Comparison of ENCODE assay signal across 36 cellular contexts in genomic region chr1:93283496-93283895, GRCh38.
DNase-seq lines count a peak whose midpoint lies in the region; ATAC-seq, FAIRE-seq and TF ChIP-seq lines count a peak whose summit lies in the region.
"Had no signal": no experiment of that assay in that cellular context is flagged by ENCODE, and none has a peak within 500 bp of the region (broad histone marks: within the 10 kb centered on the region; RNA-seq: fewer than 3 reads in every experiment).

No MANE protein-coding gene starts in this region.

- no peak for TF ChIP-seq CTCF in HepG2 (CRISPR knock-in tag; IDR thresholded peaks at IDR 0.05)
- no peak for TF ChIP-seq CTCF in right lobe of liver (IDR thresholded peaks at IDR 0.05)
- no peak for TF ChIP-seq CTCF in HEK293 (tag by site-specific recombination; IDR thresholded peaks at IDR 0.05)
- TF ChIP-seq CTCF in WTC11 (IDR thresholded peaks at IDR 0.05): no peak
- no peak for TF ChIP-seq CTCF in K562 (IDR thresholded peaks at IDR 0.05 in 2 of 3, conservative IDR thresholded peaks at IDR 0.05 in 1 of 3; ENCODE audit: insufficient read depth in 2 of 3, low read depth in 1 of 3, low read length in 3 of 3)

- in situ Hi-C loops in HepG2 (cut with HindIII; ENCODE audit: extremely low pct_ligation_motif_present, low pct_unique_long_range_greater_than_20kb) (no loop called here), K562 (cut with MboI) (no loop called here)

- no peak for FAIRE-seq in HepG2 (lab: Jason Lieb, UNC)
- no peak for FAIRE-seq in K562 (lab: Jason Lieb, UNC)
- FAIRE-seq: A549, D721Med had no signal

- H3K9me1 ChIP-seq in K562 (ENCODE audit: control insufficient read depth, insufficient read depth, low read length): no peaks in the 10 kb centered on the region

- H4K20me1 ChIP-seq in HepG2 (ENCODE audit: insufficient read depth, low read length): no peaks in the 10 kb centered on the region
- no peaks in the 10 kb centered on the region for H4K20me1 ChIP-seq in K562 (replicated peaks; ENCODE audit: control insufficient read depth, insufficient read depth, low read length)
- H4K20me1 ChIP-seq: BLaER1; BLaER1 treated with 17β-estradiol and CSF1 and Interleukin-3, amounts not matched to agents 10 nM and 100 nM had no signal

- BruUV-seq in HepG2 (replicated peaks; lab: Mats Ljungman, UMichigan): no TSS peak
- no TSS peak for BruUV-seq in K562 (replicated peaks; lab: Mats Ljungman, UMichigan)

- no peak overlapping the region for H3K27ac Mint-ChIP-seq in WTC11
- H3K27ac Mint-ChIP-seq: B cell; CD14-positive monocyte; CD4-positive, alpha-beta memory T cell; CD4-positive, alpha-beta T cell; CD4-positive, CD25-positive, alpha-beta regulatory T cell; CD8-positive, alpha-beta memory T cell; CD8-positive, alpha-beta T cell had no signal

- no peak for TF ChIP-seq EP300 in HepG2 (IDR thresholded peaks at IDR 0.05; ENCODE audit: low read depth in 2 of 2, low read length in 2 of 2)
- TF ChIP-seq EP300 in HepG2 (CRISPR knock-in tag; IDR thresholded peaks at IDR 0.05; ENCODE audit: borderline replicate concordance): no peak
- TF ChIP-seq EP300 in K562 (IDR thresholded peaks at IDR 0.05; ENCODE audit: low read length): no peak

- peaks cover 11% of the 10 kb centered on the region for H3K9me3 ChIP-seq in HepG2 (ENCODE audit: low read length)
- no peaks in the 10 kb centered on the region for H3K9me3 ChIP-seq in right lobe of liver
- no peaks in the 10 kb centered on the region for H3K9me3 ChIP-seq in HEK293 (ENCODE audit: control insufficient read depth, insufficient read depth, low read depth, low read length)
- no peaks in the 10 kb centered on the region for H3K9me3 ChIP-seq in K562 (replicated peaks; ENCODE audit: control insufficient read depth, insufficient read depth, low read depth, low read length)
- H3K9me3 ChIP-seq: BE2C had no signal

- POLR2A ChIA-PET in HepG2 (lab: Yijun Ruan, JAX) (interaction anchor here (1.3 kb wide), 1 partner anchor 55 kb away, joined by 4 read pairs; no protein-coding TSS in a partner anchor), HEK293 (lab: Yijun Ruan, JAX) (no interaction called here), WTC11 (lab: Charles Lee) (no interaction called here), K562 (lab: Yijun Ruan, JAX) (interaction anchor here (0.7 to 1.2 kb wide), 2 partner anchors 9 to 427 kb away, joined by 3 read pairs; no protein-coding TSS in a partner anchor)

- no peak for TF ChIP-seq POLR2A in HepG2 (IDR thresholded peaks at IDR 0.05; ENCODE audit: insufficient read depth in 1 of 2, low read depth in 2 of 2, low read length in 2 of 2)
- TF ChIP-seq POLR2A in right lobe of liver (IDR thresholded peaks at IDR 0.05): no peak
- no peak for TF ChIP-seq POLR2A in K562 (conservative IDR thresholded peaks at IDR 0.05)

- intact Hi-C loops in HepG2 (cut with micrococcal nuclease; ENCODE audit: unreplicated experiment) (no loop called here), right lobe of liver (cut with DNase I) (no loop called here), K562 (cut with micrococcal nuclease) (no loop called here)

- H3K27me3 ChIP-seq in HepG2 (ENCODE audit: control insufficient read depth in 1 of 2, insufficient read depth in 2 of 2, low read length in 2 of 2) (no peaks in the 10 kb centered on the region), right lobe of liver (no peaks in the 10 kb centered on the region), K562 (ENCODE audit: control insufficient read depth in 2 of 2, insufficient read depth in 2 of 2, low read length in 2 of 2) (no peaks in the 10 kb centered on the region)
- H3K27me3 ChIP-seq: BE2C; BLaER1; BLaER1 treated with 17β-estradiol and CSF1 and Interleukin-3, amounts not matched to agents 10 nM and 100 nM had no signal

- H3K36me3 Mint-ChIP-seq in WTC11: peaks cover 46% of the 10 kb centered on the region

- H3K4me3 Mint-ChIP-seq in WTC11: no peak overlapping the region
- H3K4me3 Mint-ChIP-seq: B cell; CD14-positive monocyte; CD4-positive, alpha-beta memory T cell; CD4-positive, alpha-beta T cell; CD4-positive, CD25-positive, alpha-beta regulatory T cell; CD8-positive, alpha-beta memory T cell; CD8-positive, alpha-beta T cell had no signal

- H3K36me3 ChIP-seq in HepG2 (replicated peaks in 1 of 2; ENCODE audit: control insufficient read depth in 1 of 2, insufficient read depth in 2 of 2, low read length in 2 of 2) (no peaks in the 10 kb centered on the region), right lobe of liver (no peaks in the 10 kb centered on the region), HEK293 (ENCODE audit: control insufficient read depth in 2 of 2, insufficient read depth in 1 of 2, low read length in 2 of 2) (peaks cover 0 to 5% of the 10 kb centered on the region in 2 experiments; a peak in 2 of 3 replicates), K562 (ENCODE audit: control insufficient read depth, insufficient read depth, low read length) (no peaks in the 10 kb centered on the region)
- H3K36me3 ChIP-seq: BE2C had no signal

- peaks cover 39% of the 10 kb centered on the region for H3K9me3 Mint-ChIP-seq in WTC11

- DNase-seq in HepG2 (ENCODE audit: low spot score) (no peak), right lobe of liver (no peak), WTC11 (ENCODE audit: low spot score) (no peak), K562 (ENCODE audit: extremely low read depth in 1 of 4, low spot score in 3 of 4) (no peak), ecto neural progenitor cell (ENCODE audit: low spot score) (no peak), T1000 (lab: John Stamatoyannopoulos, UW) (no peak)
- DNase-seq: 8988T; ACHN; AML-193; BE2C; C1 segment of cervical spinal cord; Caco-2; Calu3; CD4-positive, alpha-beta memory T cell; CD4-positive, alpha-beta T cell; CD4-positive, CD25-positive, alpha-beta regulatory T cell; CD8-positive, alpha-beta memory T cell; CD8-positive, alpha-beta T cell; COR-L47; DMS 273 treated with DMSO at 0.1 percent for 48 hours; DMS153; DMS53; DMS79; DMS79 treated with DMSO at 0.1 percent for 48 hours; DND-41; EL had no signal

- H3K27me3 Mint-ChIP-seq in WTC11 (ENCODE audit: low read depth): no peaks in the 10 kb centered on the region
- H3K27me3 Mint-ChIP-seq: B cell; CD4-positive, alpha-beta memory T cell; CD4-positive, alpha-beta T cell; CD4-positive, CD25-positive, alpha-beta regulatory T cell; CD8-positive, alpha-beta memory T cell had no signal

- TF ChIP-seq RAD21 in HepG2 (CRISPR knock-in tag; IDR thresholded peaks at IDR 0.05) (no peak), K562 (CRISPR knock-in tag; conservative IDR thresholded peaks at IDR 0.05 in 1 of 2, IDR thresholded peaks at IDR 0.05 in 1 of 2) (no peak)

- H3K4me1 ChIP-seq in HepG2 (ENCODE audit: insufficient read depth, low read length) (peaks cover 22% of the 10 kb centered on the region), right lobe of liver (peaks cover 0 to 11% (median 3%) of the 10 kb centered on the region in 4 donors), HEK293 (ENCODE audit: control insufficient read depth, insufficient read depth, low read length) (no peaks in the 10 kb centered on the region), K562 (replicated peaks in 1 of 2; ENCODE audit: control insufficient read depth in 2 of 2, insufficient read depth in 2 of 2, low read length in 2 of 2) (no peaks in the 10 kb centered on the region)
- H3K4me1 ChIP-seq: A549; BE2C; BLaER1; BLaER1 treated with 17β-estradiol and CSF1 and Interleukin-3, amounts not matched to agents 10 nM and 100 nM; Caco-2 had no signal

- H2AFZ ChIP-seq in HepG2 (ENCODE audit: low read length) (no peak overlapping the region), K562 (ENCODE audit: low read depth, low read length) (no peak overlapping the region)

- H3K9ac ChIP-seq in HepG2 (ENCODE audit: insufficient read depth, low read depth, low read length) (no peak overlapping the region), K562 (ENCODE audit: insufficient read depth in 1 of 2, low read depth in 2 of 2, low read length in 2 of 2) (no peak overlapping the region)
- H3K9ac ChIP-seq: BLaER1; BLaER1 treated with 17β-estradiol and CSF1 and Interleukin-3, amounts not matched to agents 10 nM and 100 nM had no signal

- H3K27ac ChIP-seq in HepG2 (ENCODE audit: extremely low read length, insufficient read depth, low read length) (no peak overlapping the region), right lobe of liver (no peak overlapping the region), HEK293 (ENCODE audit: extremely low read depth, low read depth, low read length) (no peak overlapping the region), K562 (ENCODE audit: extremely low read depth, low read depth, low read length) (no peak overlapping the region)
- H3K27ac ChIP-seq: 22Rv1; A549; BLaER1; BLaER1 treated with 17β-estradiol and CSF1 and Interleukin-3, amounts not matched to agents 10 nM and 100 nM; C4-2B had no signal

- no peak overlapping the region for H3K4me2 ChIP-seq in HepG2 (ENCODE audit: low read depth, low read length)
- H3K4me2 ChIP-seq in K562 (ENCODE audit: insufficient read depth, low read length): no peak overlapping the region
- H3K4me2 ChIP-seq: A549; BLaER1; BLaER1 treated with 17β-estradiol and CSF1 and Interleukin-3, amounts not matched to agents 10 nM and 100 nM had no signal

- no peaks in the 10 kb centered on the region for H3K4me1 Mint-ChIP-seq in WTC11
- H3K4me1 Mint-ChIP-seq: B cell; CD14-positive monocyte; CD4-positive, alpha-beta memory T cell; CD4-positive, CD25-positive, alpha-beta regulatory T cell; CD8-positive, alpha-beta memory T cell had no signal

- CTCF ChIA-PET in HepG2 (lab: Yijun Ruan, JAX; ENCODE audit: low intra/inter-chr PET ratio, low total read pairs): no interaction called here
- CTCF ChIA-PET in HEK293 (lab: Yijun Ruan, JAX): interaction anchor here (0.6 to 2.4 kb wide), 4 partner anchors 21 to 452 kb away, joined by 3 to 9 read pairs (median 3); partner anchors contain the start of gene RPL5
- CTCF ChIA-PET in WTC11 (lab: Charles Lee): no interaction called here
- CTCF ChIA-PET in K562 (lab: Yijun Ruan, JAX; ENCODE audit: low intra/inter-chr PET ratio): no interaction called here

- no peak for ATAC-seq in HepG2
- no peak for ATAC-seq in right lobe of liver
- ATAC-seq in WTC11: no peak
- no peak for ATAC-seq in K562
- ATAC-seq in GM19463 (IDR thresholded peaks at IDR 0.05; ENCODE audit: unreplicated experiment): no peak
- ATAC-seq: A549; CD8-positive, alpha-beta T cell had no signal

- H3K4me3 ChIP-seq in HepG2 (replicated peaks in 1 of 3; ENCODE audit: insufficient read depth in 1 of 3, low read depth in 2 of 3, low read length in 3 of 3): no peak overlapping the region
- H3K4me3 ChIP-seq in right lobe of liver: no peak overlapping the region
- no peak overlapping the region for H3K4me3 ChIP-seq in HEK293 (ENCODE audit: low read depth, low read length)
- H3K4me3 ChIP-seq in K562: no peak overlapping the region
- H3K4me3 ChIP-seq: A549; BLaER1; BLaER1 treated with 17β-estradiol and CSF1 and Interleukin-3, amounts not matched to agents 10 nM and 100 nM had no signal

- 93% methylated on average over 1 of the region's 1 CpG for WGBS in HepG2 (ENCODE audit: low lambda C conversion rate)
- WGBS in right lobe of liver (ENCODE audit: insufficient coverage, low coverage, low lambda C conversion rate, missing lambda C conversion rate): 90% methylated on average over 1 of the region's 1 CpG
- 75% methylated on average over 1 of the region's 1 CpG for WGBS in K562 (ENCODE audit: insufficient coverage, low coverage, missing lambda C conversion rate)

- H3K79me2 ChIP-seq in HepG2 (ENCODE audit: insufficient read depth, low read length): no peaks in the 10 kb centered on the region
- no peaks in the 10 kb centered on the region for H3K79me2 ChIP-seq in K562 (ENCODE audit: control insufficient read depth, insufficient read depth, low read length)

Comparison
In these comparisons a context has a peak if more than half of its experiments do, and no peak if none do; other contexts are left out.
1. POLR2A ChIA-PET loops: an anchor here in HepG2 (1.3 kb wide) and K562 (0.7 to 1.2 kb wide); none called in HEK293 and WTC11.
2. Of the 241 proteins assayed by ChIP-seq in both HepG2 and K562: peak only in HepG2: none; only in K562: none; in both: ZNF121; in neither: 240.